Comparison of ENCODE assay signal across 8 cellular contexts in genomic region chr13:50244913-50245574, GRCh38.
DNase-seq lines count a peak whose midpoint lies in the region; ATAC-seq, FAIRE-seq and TF ChIP-seq lines count a peak whose summit lies in the region.
"Had no signal": no experiment of that assay in that cellular context is flagged by ENCODE, and none has a peak within 500 bp of the region (broad histone marks: within the 10 kb centered on the region; RNA-seq: fewer than 3 reads in every experiment).

No MANE protein-coding gene starts in this region.

- H3K9me3 ChIP-seq in lung (ENCODE audit: control insufficient read depth in 2 of 2, insufficient read depth in 1 of 2, low read length in 1 of 2), result no peaks in the 10 kb centered on the region

- H3K27me3 Mint-ChIP-seq in activated naive CD4-positive, alpha-beta T cell treated with anti-CD3 and anti-CD28 coated beads, Interleukin-2, amount 10 ng/mL, durations not matched to agents 7 days and 5 days, result peaks cover 9% of the 10 kb centered on the region
- H3K27me3 Mint-ChIP-seq: central memory CD8-positive, alpha-beta T cell had no signal

- peak; percentile 98 for ATAC-seq in HG02610 (IDR thresholded peaks at IDR 0.05; ENCODE audit: unreplicated experiment)
- ATAC-seq in lung (ENCODE audit: insufficient read depth, low FRiP score), result peak; percentile 97

- CTCF ChIA-PET in activated naive CD4-positive, alpha-beta T cell treated with anti-CD3 and anti-CD28 coated beads, Interleukin-2, amount 10 ng/mL, durations not matched to agents 7 days and 5 days (lab: Charles Lee), result interaction anchor here (0.8 kb wide), 1 partner anchor 22 kb away, joined by 3 read pairs; no protein-coding TSS in a partner anchor

- no peaks in the 10 kb centered on the region for H3K36me3 Mint-ChIP-seq in activated naive CD4-positive, alpha-beta T cell treated with anti-CD3 and anti-CD28 coated beads, Interleukin-2, amount 10 ng/mL, durations not matched to agents 7 days and 5 days

- no peak for TF ChIP-seq CTCF in lung (IDR thresholded peaks at IDR 0.05; ENCODE audit: control extremely low read depth, extremely low read depth)

- WGBS in lung, 2 donors, result 55 to 86% methylated on average over 5 of the region's 5 CpGs

- H3K4me3 ChIP-seq in lung, result no peak overlapping the region

- H3K4me1 ChIP-seq in lung (ENCODE audit: control insufficient read depth in 2 of 2, insufficient read depth in 2 of 2, low read length in 2 of 2), result peaks cover 0 to 1% of the 10 kb centered on the region in 2 donors

- DNase-seq in GM18507 (ENCODE audit: extremely low spot score, insufficient read length, low read depth), result no peak
- DNase-seq in NCI-H226, result peak; percentile 73
- peak; percentile 21 for DNase-seq in activated naive CD4-positive, alpha-beta T cell treated with anti-CD3 and anti-CD28 coated beads, Interleukin-2, amount 10 ng/mL, durations not matched to agents 7 days and 5 days
- DNase-seq in lung (ENCODE audit: low spot score), result peak; percentile 50
- DNase-seq in DMS 273 treated with DMSO at 0.1 percent for 48 hours (lab: John Stamatoyannopoulos, UW), result no peak
- no peak for DNase-seq in NCI-H1105 treated with DMSO at 0.1 percent for 48 hours (lab: John Stamatoyannopoulos, UW)

- no peak overlapping the region for H3K27ac Mint-ChIP-seq in activated naive CD4-positive, alpha-beta T cell treated with anti-CD3 and anti-CD28 coated beads, Interleukin-2, amount 10 ng/mL, durations not matched to agents 7 days and 5 days

- FAIRE-seq in GM18507 (lab: Jason Lieb, UNC), result peak; percentile 70

- H3K4me1 Mint-ChIP-seq in activated naive CD4-positive, alpha-beta T cell treated with anti-CD3 and anti-CD28 coated beads, Interleukin-2, amount 10 ng/mL, durations not matched to agents 7 days and 5 days, result peaks cover 19% of the 10 kb centered on the region

- peak overlapping the region in 1 of 2 donors; percentile 64 for H3K27ac ChIP-seq in lung (ENCODE audit: low read depth in 1 of 2, low read length in 1 of 2)

- no peak overlapping the region for H3K4me3 Mint-ChIP-seq in activated naive CD4-positive, alpha-beta T cell treated with anti-CD3 and anti-CD28 coated beads, Interleukin-2, amount 10 ng/mL, durations not matched to agents 7 days and 5 days
- H3K4me3 Mint-ChIP-seq: central memory CD8-positive, alpha-beta T cell had no signal

- H3K9me3 Mint-ChIP-seq in activated naive CD4-positive, alpha-beta T cell treated with anti-CD3 and anti-CD28 coated beads, Interleukin-2, amount 10 ng/mL, durations not matched to agents 7 days and 5 days, result peaks cover 1% of the 10 kb centered on the region
- H3K9me3 Mint-ChIP-seq: central memory CD8-positive, alpha-beta T cell had no signal

- no peaks in the 10 kb centered on the region for H3K27me3 ChIP-seq in lung (ENCODE audit: control insufficient read depth, insufficient read depth)

- H3K36me3 ChIP-seq in lung (ENCODE audit: control insufficient read depth in 2 of 2, insufficient read depth in 2 of 2, low read length in 2 of 2), result no peaks in the 10 kb centered on the region

Comparison
In these comparisons a context has a peak if more than half of its experiments do, and no peak if none do; other contexts are left out.
1. DNase-seq: peak in NCI-H226 (single experiment), activated naive CD4-positive, alpha-beta T cell treated with anti-CD3 and anti-CD28 coated beads, Interleukin-2, amount 10 ng/mL, durations not matched to agents 7 days and 5 days (single experiment) and lung (single experiment); none in GM18507 (single experiment), DMS 273 treated with DMSO at 0.1 percent for 48 hours (single experiment) and NCI-H1105 treated with DMSO at 0.1 percent for 48 hours (single experiment).